19 cellular contexts compared by ENCODE assay signal in genomic region chr1:179146476-179146875, GRCh38.
DNase-seq lines count a peak whose midpoint lies in the region; TF ChIP-seq lines count a peak whose summit lies in the region.
"Had no signal": no experiment of that assay in that cellular context is flagged by ENCODE, and none has a peak within 500 bp of the region (broad histone marks: within the 10 kb centered on the region; RNA-seq: fewer than 3 reads in every experiment).

No MANE protein-coding gene starts in this region.

- POLR2A ChIA-PET in MCF 10A (lab: Yijun Ruan, JAX), result interaction anchor here (0.6 to 0.7 kb wide), 4 partner anchors 9 to 129 kb away, joined by 3 to 4 read pairs (median 3); no protein-coding TSS in a partner anchor

- intact Hi-C loops in MCF 10A (cut with micrococcal nuclease), result no loop called here
- intact Hi-C loops in breast epithelium (cut with DNase I; ENCODE audit: low total_unique reads), result no loop called here

- H4K8ac ChIP-seq in mesendoderm (ENCODE audit: low read depth, low read length), result no peak overlapping the region

- no peak overlapping the region for H3K18ac ChIP-seq in mesendoderm (ENCODE audit: low read length)

- no peaks in the 10 kb centered on the region for H3K27me3 ChIP-seq in breast epithelium
- H3K27me3 ChIP-seq in brain microvascular endothelial cell (replicated peaks), result no peaks in the 10 kb centered on the region
- no peaks in the 10 kb centered on the region for H3K27me3 ChIP-seq in mesendoderm (ENCODE audit: insufficient read depth, low read length, poor library complexity)
- H3K27me3 ChIP-seq: adrenal gland, spleen had no signal

- no peak overlapping the region for H3K4ac ChIP-seq in mesendoderm (ENCODE audit: low read depth, low read length)

- H3K4me3 ChIP-seq in breast epithelium (no peak overlapping the region), brain microvascular endothelial cell (ENCODE audit: low read depth, low read length) (no peak overlapping the region), mesendoderm (ENCODE audit: low read length) (no peak overlapping the region)
- H3K4me3 ChIP-seq: adrenal gland, spleen had no signal

- no peak overlapping the region for H4K5ac ChIP-seq in mesendoderm (ENCODE audit: low read length)

- H3K9me3 Mint-ChIP-seq in MCF 10A (ENCODE audit: unreplicated experiment), result no peaks in the 10 kb centered on the region
- H3K9me3 Mint-ChIP-seq in mesothelial cell of epicardium, result peaks cover 10% of the 10 kb centered on the region

- CTCF ChIA-PET in MCF 10A (lab: Yijun Ruan, JAX), result interaction anchor here (1.1 to 1.2 kb wide), 2 partner anchors 10 to 26 kb away, joined by 3 to 5 read pairs; no protein-coding TSS in a partner anchor

- in situ Hi-C loops in brain microvascular endothelial cell (cut with HindIII; ENCODE audit: low pct_ligation_motif_present, low sequenced_read_pairs), result no loop called here

- no peak overlapping the region for H3K27ac ChIP-seq in breast epithelium
- H3K27ac ChIP-seq in brain microvascular endothelial cell, result peak overlapping the region; percentile 41
- H3K27ac ChIP-seq in mesendoderm (ENCODE audit: low read depth, low read length), result no peak overlapping the region
- H3K27ac ChIP-seq: adrenal gland, spleen had no signal

- H3K4me2 ChIP-seq in mesendoderm (ENCODE audit: low read length), result no peak overlapping the region

- H3K27ac Mint-ChIP-seq in MCF 10A (ENCODE audit: low read depth, unreplicated experiment) (peak overlapping the region; percentile 68), mesothelial cell of epicardium (no peak overlapping the region)
- H3K27ac Mint-ChIP-seq: activated CD4-positive, alpha-beta memory T cell treated with anti-CD3 and anti-CD28 coated beads, Interleukin-2, amount 10 ng/mL, durations not matched to agents 7 days and 5 days had no signal

- peaks cover 0 to 5% of the 10 kb centered on the region in 2 donors for H3K4me1 ChIP-seq in breast epithelium
- no peaks in the 10 kb centered on the region for H3K4me1 ChIP-seq in mesendoderm (ENCODE audit: control insufficient read depth, low read depth, low read length)

- H3K56ac ChIP-seq in mesendoderm (ENCODE audit: low read length), result no peak overlapping the region

- WGBS in mesendoderm (ENCODE audit: extremely low coverage, insufficient coverage, low lambda C conversion rate), result no CpG with 5 or more reads among the region's 5 CpGs

- BruUV-seq in MCF 10A (replicated peaks; lab: Mats Ljungman, UMichigan), result no TSS peak

- H3K4me1 Mint-ChIP-seq in MCF 10A (ENCODE audit: insufficient read depth, unreplicated experiment) (peaks cover 18% of the 10 kb centered on the region), mesothelial cell of epicardium (peaks cover 12% of the 10 kb centered on the region)

- H3K23ac ChIP-seq in mesendoderm (ENCODE audit: low read length), result no peak overlapping the region

- H3K4me3 Mint-ChIP-seq in MCF 10A (ENCODE audit: unreplicated experiment), result no peak overlapping the region
- H3K4me3 Mint-ChIP-seq in mesothelial cell of epicardium, result no peak overlapping the region
- H3K4me3 Mint-ChIP-seq: activated CD4-positive, alpha-beta memory T cell treated with anti-CD3 and anti-CD28 coated beads, Interleukin-2, amount 10 ng/mL, durations not matched to agents 7 days and 5 days had no signal

- H2BK15ac ChIP-seq in mesendoderm (replicated peaks; ENCODE audit: low read depth), result no peak overlapping the region

- no peaks in the 10 kb centered on the region for H3K27me3 Mint-ChIP-seq in MCF 10A (ENCODE audit: insufficient read depth, unreplicated experiment)
- no peaks in the 10 kb centered on the region for H3K27me3 Mint-ChIP-seq in mesothelial cell of epicardium (ENCODE audit: low read depth)
- H3K27me3 Mint-ChIP-seq: activated CD4-positive, alpha-beta memory T cell treated with anti-CD3 and anti-CD28 coated beads, Interleukin-2, amount 10 ng/mL, durations not matched to agents 7 days and 5 days had no signal

- no peaks in the 10 kb centered on the region for H3K79me2 ChIP-seq in mesendoderm (ENCODE audit: control insufficient read depth, insufficient read depth, low read length)

- no peak overlapping the region for H3K9ac ChIP-seq in mesendoderm (ENCODE audit: low read length)

- DNase-seq in MCF 10A (ENCODE audit: unreplicated experiment), result no peak
- no peak for DNase-seq in breast epithelium (ENCODE audit: low spot score in 2 of 2)
- no peak for DNase-seq in brain microvascular endothelial cell
- peak; percentile 57 for DNase-seq in mesendoderm
- DNase-seq in mesothelial cell of epicardium (ENCODE audit: low spot score in 2 of 2, unreplicated experiment in 2 of 2), result no peak
- DNase-seq in GF-D8 (lab: John Stamatoyannopoulos, UW), result no peak
- no peak for DNase-seq in HT-29 (ENCODE audit: low spot score)
- DNase-seq in pons (ENCODE audit: low spot score), result no peak
- DNase-seq: activated CD4-positive, alpha-beta memory T cell treated with anti-CD3 and anti-CD28 coated beads, Interleukin-2, amount 10 ng/mL, durations not matched to agents 7 days and 5 days; activated gamma-delta T cell; adrenal gland; Caco-2; cortex of kidney; NCI-H1105; NCI-H2081; NCI-H345; spleen; stimulated activated CD4-positive, alpha-beta T cell treated with anti-CD3 and anti-CD28 coated beads, Interleukin-4, amount 100 ng/mL, for 1 hour; stimulated activated naive CD4-positive, alpha-beta T cell treated with Interleukin-2 at 50 U/mL for 16 hours had no signal

- TF ChIP-seq CTCF in MCF 10A (IDR thresholded peaks at IDR 0.05; ENCODE audit: unreplicated experiment), result no peak
- TF ChIP-seq CTCF in breast epithelium (IDR thresholded peaks at IDR 0.05), result no peak
- TF ChIP-seq CTCF in brain microvascular endothelial cell (IDR thresholded peaks at IDR 0.05; ENCODE audit: low read depth, low read length, missing control alignments), result no peak
- TF ChIP-seq CTCF in mesothelial cell of epicardium (IDR thresholded peaks at IDR 0.05; ENCODE audit: unreplicated experiment), result no peak

- H2BK120ac ChIP-seq in mesendoderm (ENCODE audit: low read depth, low read length), result no peak overlapping the region

- H3K79me1 ChIP-seq in mesendoderm (ENCODE audit: low read length), result peaks cover 3% of the 10 kb centered on the region

- H3K9me3 ChIP-seq in breast epithelium, result peaks cover 0 to 6% of the 10 kb centered on the region in 2 donors
- H3K9me3 ChIP-seq: adrenal gland, Caco-2 had no signal

- H3K36me3 Mint-ChIP-seq in MCF 10A (ENCODE audit: insufficient read depth, unreplicated experiment), result peaks cover 6% of the 10 kb centered on the region
- peaks cover 25% of the 10 kb centered on the region for H3K36me3 Mint-ChIP-seq in mesothelial cell of epicardium

- H2BK5ac ChIP-seq in mesendoderm (ENCODE audit: low read length), result no peak overlapping the region

- TF ChIP-seq POLR2A in breast epithelium (IDR thresholded peaks at IDR 0.05), result no peak

- no peak overlapping the region for H2AK5ac ChIP-seq in mesendoderm (ENCODE audit: low read length)

- H3K36me3 ChIP-seq in breast epithelium (no peaks in the 10 kb centered on the region), brain microvascular endothelial cell (replicated peaks) (no peaks in the 10 kb centered on the region), mesendoderm (ENCODE audit: control insufficient read depth, insufficient read depth, low read length) (no peaks in the 10 kb centered on the region)
- H3K36me3 ChIP-seq: adrenal gland had no signal
